ENCODE assay signal across 1 cellular context in genomic region chr5:78597068-78597857, GRCh38.
TF ChIP-seq lines count a peak whose summit lies in the region.

No MANE protein-coding gene starts in this region.

TF ChIP-seq in HepG2, 621 proteins besides CTCF, POLR2A, EP300 and RAD21 (continued from another document and continues in another):
- TF ChIP-seq KDM1A (CRISPR knock-in tag; IDR thresholded peaks at IDR 0.05) (peak; percentile 65; the same call in 1 of the 2 replicates), CREM (IDR thresholded peaks at IDR 0.05) (peak; percentile 61), CREM (CRISPR knock-in tag; IDR thresholded peaks at IDR 0.05) (no peak), ZNF790 (CRISPR knock-in tag; IDR thresholded peaks at IDR 0.05; ENCODE audit: borderline replicate concordance) (no peak), MED1 (CRISPR knock-in tag; IDR thresholded peaks at IDR 0.05) (peak; percentile 89), RARA (CRISPR knock-in tag; IDR thresholded peaks at IDR 0.05) (peak; percentile 69), ZNF644 (CRISPR knock-in tag; IDR thresholded peaks at IDR 0.05; ENCODE audit: low read depth) (0 out of 2 replicates have a peak, but pooled peaks have one; percentile 35), TAF1 (CRISPR knock-in tag; IDR thresholded peaks at IDR 0.05) (no peak), ZNF337 (CRISPR knock-in tag; IDR thresholded peaks at IDR 0.05; ENCODE audit: borderline replicate concordance, low read depth) (no peak), NCOA2 (CRISPR knock-in tag; IDR thresholded peaks at IDR 0.05) (peak; percentile 75), ZNF574 (CRISPR knock-in tag; IDR thresholded peaks at IDR 0.05) (peak; percentile 47; the same call in 1 of the 2 replicates), LRRFIP1 (CRISPR knock-in tag; conservative IDR thresholded peaks at IDR 0.05) (no peak), THAP11 (CRISPR knock-in tag; IDR thresholded peaks at IDR 0.05) (0 out of 2 replicates have a peak, but pooled peaks have one; percentile 37), SALL1 (CRISPR knock-in tag; IDR thresholded peaks at IDR 0.05) (peak; percentile 90), ISL2 (CRISPR knock-in tag; IDR thresholded peaks at IDR 0.05) (peak; percentile 51; the same call in 1 of the 2 replicates), GLI4 (CRISPR knock-in tag; IDR thresholded peaks at IDR 0.05; ENCODE audit: borderline replicate concordance) (no peak), ZNF232 (CRISPR knock-in tag; IDR thresholded peaks at IDR 0.05; ENCODE audit: borderline replicate concordance) (peak; percentile 44; the same call in 1 of the 2 replicates), FOXJ3 (CRISPR knock-in tag; IDR thresholded peaks at IDR 0.05; ENCODE audit: borderline replicate concordance) (peak; percentile 61; the same call in 1 of the 2 replicates), SCMH1 (CRISPR knock-in tag; IDR thresholded peaks at IDR 0.05; ENCODE audit: borderline replicate concordance) (no peak), ZNF878 (CRISPR knock-in tag; IDR thresholded peaks at IDR 0.05) (peak; percentile 34; the same call in 1 of the 2 replicates), ERF (CRISPR knock-in tag; IDR thresholded peaks at IDR 0.05) (peak; percentile 58; the same call in 1 of the 2 replicates), HIVEP1 (CRISPR knock-in tag; IDR thresholded peaks at IDR 0.05) (no peak), EHMT2 (IDR thresholded peaks at IDR 0.05; ENCODE audit: borderline replicate concordance, low read depth, low read length) (0 out of 2 replicates have a peak, but pooled peaks have one; percentile 34), CREB1 (IDR thresholded peaks at IDR 0.05) (peak; percentile 61; the same call in 1 of the 2 replicates), CREB1 (CRISPR knock-in tag; IDR thresholded peaks at IDR 0.05) (no peak), HDAC1 (CRISPR knock-in tag; IDR thresholded peaks at IDR 0.05) (peak; percentile 77; the same call in 1 of the 2 replicates), CHD2 (IDR thresholded peaks at IDR 0.05; ENCODE audit: low read depth, low read length) (no peak), IRF2 (CRISPR knock-in tag; IDR thresholded peaks at IDR 0.05) (peak; percentile 58; the same call in 1 of the 2 replicates), ZMYM4 (CRISPR knock-in tag; IDR thresholded peaks at IDR 0.05) (peak; percentile 80), ZNF768 (CRISPR knock-in tag; IDR thresholded peaks at IDR 0.05) (peak; percentile 17; the same call in 1 of the 2 replicates), BORCS8-MEF2B (CRISPR knock-in tag; IDR thresholded peaks at IDR 0.05) (no peak), JDP2 (CRISPR knock-in tag; IDR thresholded peaks at IDR 0.05; ENCODE audit: borderline replicate concordance) (no peak), ZNF317 (CRISPR knock-in tag; IDR thresholded peaks at IDR 0.05) (0 out of 2 replicates have a peak, but pooled peaks have one; percentile 24), GATAD2A (CRISPR knock-in tag; IDR thresholded peaks at IDR 0.05) (peak; percentile 95), KDM3A (CRISPR knock-in tag; IDR thresholded peaks at IDR 0.05; ENCODE audit: low read depth) (no peak; the same call in 1 of the 2 replicates), ADNP (CRISPR knock-in tag; IDR thresholded peaks at IDR 0.05) (0 out of 2 replicates have a peak, but pooled peaks have one; percentile 33), TARDBP (CRISPR knock-in tag; IDR thresholded peaks at IDR 0.05) (peak; percentile 58; the same call in 1 of the 2 replicates), KDM2A (CRISPR knock-in tag; IDR thresholded peaks at IDR 0.05; ENCODE audit: borderline replicate concordance, low read depth) (peak; percentile 48; the same call in 1 of the 2 replicates), ZBTB44 (CRISPR knock-in tag; IDR thresholded peaks at IDR 0.05) (no peak), KLF9 (CRISPR knock-in tag; IDR thresholded peaks at IDR 0.05; ENCODE audit: low read depth) (0 out of 2 replicates have a peak, but pooled peaks have one; percentile 38), ZNF569 (CRISPR knock-in tag; IDR thresholded peaks at IDR 0.05; ENCODE audit: borderline replicate concordance) (no peak), HNF4A (CRISPR knock-in tag; IDR thresholded peaks at IDR 0.05) (peak; percentile 94), DMAP1 (CRISPR knock-in tag; IDR thresholded peaks at IDR 0.05) (0 out of 2 replicates have a peak, but pooled peaks have one; percentile 29), TBP (CRISPR knock-in tag; IDR thresholded peaks at IDR 0.05) (no peak), GABPB1 (CRISPR knock-in tag; IDR thresholded peaks at IDR 0.05) (peak; percentile 46; the same call in 1 of the 2 replicates), NCOR1 (IDR thresholded peaks at IDR 0.05; ENCODE audit: borderline replicate concordance, low read length) (0 out of 2 replicates have a peak, but pooled peaks have one; percentile 41), HOXA5 (CRISPR knock-in tag; IDR thresholded peaks at IDR 0.05) (0 out of 2 replicates have a peak, but pooled peaks have one; percentile 38), FOXO1 (CRISPR knock-in tag; IDR thresholded peaks at IDR 0.05) (peak; percentile 62; the same call in 1 of the 2 replicates)
- TF ChIP-seq, protein P1, sequence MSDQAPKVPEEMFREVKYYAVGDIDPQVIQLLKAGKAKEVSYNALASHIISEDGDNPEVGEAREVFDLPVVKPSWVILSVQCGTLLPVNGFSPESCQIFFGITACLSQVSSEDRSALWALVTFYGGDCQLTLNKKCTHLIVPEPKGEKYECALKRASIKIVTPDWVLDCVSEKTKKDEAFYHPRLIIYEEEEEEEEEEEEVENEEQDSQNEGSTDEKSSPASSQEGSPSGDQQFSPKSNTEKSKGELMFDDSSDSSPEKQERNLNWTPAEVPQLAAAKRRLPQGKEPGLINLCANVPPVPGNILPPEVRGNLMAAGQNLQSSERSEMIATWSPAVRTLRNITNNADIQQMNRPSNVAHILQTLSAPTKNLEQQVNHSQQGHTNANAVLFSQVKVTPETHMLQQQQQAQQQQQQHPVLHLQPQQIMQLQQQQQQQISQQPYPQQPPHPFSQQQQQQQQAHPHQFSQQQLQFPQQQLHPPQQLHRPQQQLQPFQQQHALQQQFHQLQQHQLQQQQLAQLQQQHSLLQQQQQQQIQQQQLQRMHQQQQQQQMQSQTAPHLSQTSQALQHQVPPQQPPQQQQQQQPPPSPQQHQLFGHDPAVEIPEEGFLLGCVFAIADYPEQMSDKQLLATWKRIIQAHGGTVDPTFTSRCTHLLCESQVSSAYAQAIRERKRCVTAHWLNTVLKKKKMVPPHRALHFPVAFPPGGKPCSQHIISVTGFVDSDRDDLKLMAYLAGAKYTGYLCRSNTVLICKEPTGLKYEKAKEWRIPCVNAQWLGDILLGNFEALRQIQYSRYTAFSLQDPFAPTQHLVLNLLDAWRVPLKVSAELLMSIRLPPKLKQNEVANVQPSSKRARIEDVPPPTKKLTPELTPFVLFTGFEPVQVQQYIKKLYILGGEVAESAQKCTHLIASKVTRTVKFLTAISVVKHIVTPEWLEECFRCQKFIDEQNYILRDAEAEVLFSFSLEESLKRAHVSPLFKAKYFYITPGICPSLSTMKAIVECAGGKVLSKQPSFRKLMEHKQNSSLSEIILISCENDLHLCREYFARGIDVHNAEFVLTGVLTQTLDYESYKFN (CRISPR knock-in tag; conservative IDR thresholded peaks at IDR 0.05) = peak; percentile 86
- TF ChIP-seq, protein P2, sequence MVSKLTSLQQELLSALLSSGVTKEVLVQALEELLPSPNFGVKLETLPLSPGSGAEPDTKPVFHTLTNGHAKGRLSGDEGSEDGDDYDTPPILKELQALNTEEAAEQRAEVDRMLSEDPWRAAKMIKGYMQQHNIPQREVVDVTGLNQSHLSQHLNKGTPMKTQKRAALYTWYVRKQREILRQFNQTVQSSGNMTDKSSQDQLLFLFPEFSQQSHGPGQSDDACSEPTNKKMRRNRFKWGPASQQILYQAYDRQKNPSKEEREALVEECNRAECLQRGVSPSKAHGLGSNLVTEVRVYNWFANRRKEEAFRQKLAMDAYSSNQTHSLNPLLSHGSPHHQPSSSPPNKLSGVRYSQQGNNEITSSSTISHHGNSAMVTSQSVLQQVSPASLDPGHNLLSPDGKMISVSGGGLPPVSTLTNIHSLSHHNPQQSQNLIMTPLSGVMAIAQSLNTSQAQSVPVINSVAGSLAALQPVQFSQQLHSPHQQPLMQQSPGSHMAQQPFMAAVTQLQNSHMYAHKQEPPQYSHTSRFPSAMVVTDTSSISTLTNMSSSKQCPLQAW (CRISPR knock-in tag; IDR thresholded peaks at IDR 0.05) = peak; percentile 73
- TF ChIP-seq, protein P3, sequence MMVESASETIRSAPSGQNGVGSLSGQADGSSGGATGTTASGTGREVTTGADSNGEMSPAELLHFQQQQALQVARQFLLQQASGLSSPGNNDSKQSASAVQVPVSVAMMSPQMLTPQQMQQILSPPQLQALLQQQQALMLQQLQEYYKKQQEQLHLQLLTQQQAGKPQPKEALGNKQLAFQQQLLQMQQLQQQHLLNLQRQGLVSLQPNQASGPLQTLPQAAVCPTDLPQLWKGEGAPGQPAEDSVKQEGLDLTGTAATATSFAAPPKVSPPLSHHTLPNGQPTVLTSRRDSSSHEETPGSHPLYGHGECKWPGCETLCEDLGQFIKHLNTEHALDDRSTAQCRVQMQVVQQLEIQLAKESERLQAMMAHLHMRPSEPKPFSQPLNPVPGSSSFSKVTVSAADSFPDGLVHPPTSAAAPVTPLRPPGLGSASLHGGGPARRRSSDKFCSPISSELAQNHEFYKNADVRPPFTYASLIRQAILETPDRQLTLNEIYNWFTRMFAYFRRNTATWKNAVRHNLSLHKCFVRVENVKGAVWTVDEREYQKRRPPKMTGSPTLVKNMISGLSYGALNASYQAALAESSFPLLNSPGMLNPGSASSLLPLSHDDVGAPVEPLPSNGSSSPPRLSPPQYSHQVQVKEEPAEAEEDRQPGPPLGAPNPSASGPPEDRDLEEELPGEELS (CRISPR knock-in tag; IDR thresholded peaks at IDR 0.05) = peak; percentile 75
- TF ChIP-seq, protein P4, sequence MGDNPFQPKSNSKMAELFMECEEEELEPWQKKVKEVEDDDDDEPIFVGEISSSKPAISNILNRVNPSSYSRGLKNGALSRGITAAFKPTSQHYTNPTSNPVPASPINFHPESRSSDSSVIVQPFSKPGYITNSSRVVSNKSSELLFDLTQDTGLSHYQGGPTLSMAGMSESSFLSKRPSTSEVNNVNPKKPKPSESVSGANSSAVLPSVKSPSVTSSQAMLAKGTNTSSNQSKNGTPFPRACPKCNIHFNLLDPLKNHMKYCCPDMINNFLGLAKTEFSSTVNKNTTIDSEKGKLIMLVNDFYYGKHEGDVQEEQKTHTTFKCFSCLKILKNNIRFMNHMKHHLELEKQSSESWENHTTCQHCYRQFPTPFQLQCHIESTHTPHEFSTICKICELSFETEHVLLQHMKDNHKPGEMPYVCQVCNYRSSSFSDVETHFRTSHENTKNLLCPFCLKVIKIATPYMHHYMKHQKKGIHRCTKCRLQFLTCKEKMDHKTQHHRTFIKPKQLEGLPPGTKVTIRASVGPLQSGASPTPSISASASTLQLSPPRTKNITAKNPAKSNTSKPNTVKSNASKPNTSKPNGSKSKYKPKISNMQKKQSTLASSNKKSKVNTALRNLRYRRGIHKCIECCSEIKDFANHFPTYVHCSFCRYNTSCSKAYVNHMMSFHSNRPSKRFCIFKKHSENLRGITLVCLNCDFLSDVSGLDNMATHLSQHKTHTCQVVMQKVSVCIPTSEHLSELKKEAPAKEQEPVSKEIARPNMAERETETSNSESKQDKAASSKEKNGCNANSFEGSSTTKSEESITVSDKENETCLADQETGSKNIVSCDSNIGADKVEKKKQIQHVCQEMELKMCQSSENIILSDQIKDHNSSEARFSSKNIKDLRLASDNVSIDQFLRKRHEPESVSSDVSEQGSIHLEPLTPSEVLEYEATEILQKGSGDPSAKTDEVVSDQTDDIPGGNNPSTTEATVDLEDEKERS (CRISPR knock-in tag; IDR thresholded peaks at IDR 0.05) = 0 out of 2 replicates have a peak, but pooled peaks have one; percentile 49
